In the genomic region with DNA sequence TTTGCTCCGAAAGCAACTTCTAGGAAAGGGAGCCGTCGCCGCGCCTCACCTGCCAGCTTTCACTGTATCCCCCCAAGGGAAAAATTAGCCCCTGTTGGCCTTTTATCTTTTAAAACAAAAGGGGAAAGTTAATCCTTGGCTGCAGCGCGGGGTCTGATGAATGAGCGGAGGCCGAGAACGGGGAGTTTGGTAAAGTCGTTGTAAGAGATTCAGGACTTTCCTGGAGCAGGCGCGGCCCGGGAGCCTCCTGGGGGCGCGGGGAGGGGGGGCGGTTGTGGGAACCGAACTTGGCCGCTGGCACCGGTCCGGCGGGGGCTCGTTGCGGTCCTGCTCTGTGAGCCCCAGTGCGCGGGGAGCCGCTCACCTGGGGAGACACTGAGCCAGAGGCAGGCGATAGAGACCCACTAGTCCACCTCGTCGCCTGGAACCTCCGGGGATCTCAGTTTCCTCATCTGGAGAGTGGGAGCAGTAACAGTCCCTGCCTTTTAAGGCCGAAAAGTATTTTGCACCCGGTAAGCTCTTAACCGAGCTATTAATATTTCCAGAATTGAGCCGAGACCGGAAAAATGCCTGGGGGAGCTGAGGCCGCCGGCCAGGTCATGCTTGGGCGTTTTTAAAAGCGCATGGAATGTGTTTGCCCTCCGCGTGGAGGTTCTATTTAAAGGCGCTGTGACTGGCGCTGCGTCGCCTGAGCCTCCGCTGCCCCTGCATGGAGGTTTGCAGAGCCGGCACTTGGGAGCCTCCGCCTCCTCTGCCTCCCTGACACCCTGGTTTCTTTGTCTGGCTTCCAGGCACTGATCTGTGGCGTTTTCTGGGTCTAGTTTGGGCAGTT, we compare ENCODE assay signal across 10 cellular contexts. TPM values are rescaled to one million over a fixed set of nuclear protein-coding genes. Genes with fewer than 3 reads are reported as not detected.
DNase-seq lines count a peak whose midpoint lies in the region; ATAC-seq and TF ChIP-seq lines count a peak whose summit lies in the region.
"Had no signal": no experiment of that assay in that cellular context is flagged by ENCODE, and none has a peak within 500 bp of the region (broad histone marks: within the 10 kb centered on the region; RNA-seq: fewer than 3 reads in every experiment).

No MANE protein-coding gene starts in this region.

- BruUV-seq in Calu3 (replicated peaks; lab: Mats Ljungman, UMichigan) = no TSS peak

- H3K27ac Mint-ChIP-seq in GM23338 (no peak overlapping the region), Calu3 (ENCODE audit: unreplicated experiment) (no peak overlapping the region)
- no peak overlapping the region for H3K27ac Mint-ChIP-seq in activated T-helper 2 cell treated with anti-CD3 and anti-CD28 coated beads, Interferon-gamma antibody, Interleukin-2, Interleukin-4, amounts not matched to agents 10 μg/mL and 5 μg/mL and 100 μg/mL, durations not matched to agents 14 hours and 24 hours and 36 hours

- no peak for TF ChIP-seq EP300 in sigmoid colon (IDR thresholded peaks at IDR 0.05)

- CTCF ChIA-PET in Calu3 (lab: Charles Lee) = no interaction called here

- H3K27ac ChIP-seq in GM23338 (ENCODE audit: low read depth) (no peak overlapping the region), sigmoid colon (peak overlapping the region; percentile 58 to 78 (median 70))

- H3K27me3 Mint-ChIP-seq in GM23338 (ENCODE audit: insufficient read depth, low read depth, poor library complexity) = peaks cover 46% of the 10 kb centered on the region
- peaks cover 63% of the 10 kb centered on the region for H3K27me3 Mint-ChIP-seq in activated T-helper 2 cell treated with anti-CD3 and anti-CD28 coated beads, Interferon-gamma antibody, Interleukin-2, Interleukin-4, amounts not matched to agents 10 μg/mL and 5 μg/mL and 100 μg/mL, durations not matched to agents 14 hours and 24 hours and 36 hours (ENCODE audit: low read depth)
- H3K27me3 Mint-ChIP-seq in Calu3 (ENCODE audit: unreplicated experiment) = peaks cover 21% of the 10 kb centered on the region

- peak overlapping the region; percentile 96 for H2AFZ ChIP-seq in GM23338

- no peaks in the 10 kb centered on the region for H3K79me2 ChIP-seq in GM23338 (replicated peaks; ENCODE audit: insufficient read depth)

- TF ChIP-seq CTCF in GM23338 (conservative IDR thresholded peaks at IDR 0.05; ENCODE audit: low read depth in 2 of 2) (no peak), sigmoid colon (IDR thresholded peaks at IDR 0.05) (no peak), Calu3 (IDR thresholded peaks at IDR 0.05; ENCODE audit: unreplicated experiment) (no peak)

- H3K4me1 ChIP-seq in GM23338 (ENCODE audit: insufficient read depth) (peaks cover 5% of the 10 kb centered on the region; the same call in 1 of the 2 replicates), sigmoid colon (peaks cover 0 to 27% (median 25%) of the 10 kb centered on the region in 4 donors)

- H3K4me3 ChIP-seq in GM23338 (peak overlapping the region; percentile 83), iPS-11a (ENCODE audit: low read depth, low read length) (peak overlapping the region; percentile 8), sigmoid colon (peak overlapping the region; percentile 34 to 62 (median 57))

- H3K4me2 ChIP-seq in GM23338 = peak overlapping the region; percentile 93

- H3F3A ChIP-seq in GM23338 (replicated peaks; ENCODE audit: low read depth) = peaks cover 9% of the 10 kb centered on the region; the same call in 1 of the 2 replicates

- no peaks in the 10 kb centered on the region for H3K9me2 ChIP-seq in GM23338 (ENCODE audit: insufficient read depth)

- H3K9me3 Mint-ChIP-seq in GM23338 (no peaks in the 10 kb centered on the region; the same call in 2 of the 3 replicates), Calu3 (ENCODE audit: low read depth, unreplicated experiment) (no peaks in the 10 kb centered on the region)
- no peaks in the 10 kb centered on the region for H3K9me3 Mint-ChIP-seq in activated T-helper 2 cell treated with anti-CD3 and anti-CD28 coated beads, Interferon-gamma antibody, Interleukin-2, Interleukin-4, amounts not matched to agents 10 μg/mL and 5 μg/mL and 100 μg/mL, durations not matched to agents 14 hours and 24 hours and 36 hours

- peaks cover 65% of the 10 kb centered on the region for H3K27me3 ChIP-seq in GM23338 (ENCODE audit: insufficient read depth)
- H3K27me3 ChIP-seq in sigmoid colon = peaks cover 15 to 64% (median 34%) of the 10 kb centered on the region in 3 donors

- 0 out of 2 replicates have a peak, but pooled peaks cover 8% of the 10 kb centered on the region for H4K20me1 ChIP-seq in GM23338 (replicated peaks; ENCODE audit: insufficient read depth)

- H3K36me3 Mint-ChIP-seq in GM23338 (ENCODE audit: low read depth) = no peaks in the 10 kb centered on the region
- H3K36me3 Mint-ChIP-seq in activated T-helper 2 cell treated with anti-CD3 and anti-CD28 coated beads, Interferon-gamma antibody, Interleukin-2, Interleukin-4, amounts not matched to agents 10 μg/mL and 5 μg/mL and 100 μg/mL, durations not matched to agents 14 hours and 24 hours and 36 hours (ENCODE audit: low read depth) = no peaks in the 10 kb centered on the region
- peaks cover 9% of the 10 kb centered on the region for H3K36me3 Mint-ChIP-seq in Calu3 (ENCODE audit: insufficient read depth, unreplicated experiment)

- H3K36me3 ChIP-seq in GM23338 (ENCODE audit: insufficient read depth) (no peaks in the 10 kb centered on the region), sigmoid colon (no peaks in the 10 kb centered on the region)

- H3K9me3 ChIP-seq in sigmoid colon = no peaks in the 10 kb centered on the region

- intact Hi-C loops in activated T-helper 2 cell treated with anti-CD3 and anti-CD28 coated beads, Interferon-gamma antibody, Interleukin-2, Interleukin-4, amounts not matched to agents 10 μg/mL and 5 μg/mL and 100 μg/mL, durations not matched to agents 14 hours and 24 hours and 36 hours (cut with micrococcal nuclease) = no loop called here
- intact Hi-C loops in sigmoid colon (cut with DNase I) = no loop called here
- intact Hi-C loops in Calu3 (cut with micrococcal nuclease; ENCODE audit: unreplicated experiment) = no loop called here

- H3K4me3 Mint-ChIP-seq in GM23338 (peak overlapping the region; percentile 67), Calu3 (ENCODE audit: low read depth, unreplicated experiment) (no peak overlapping the region)
- peak overlapping the region; percentile 13 for H3K4me3 Mint-ChIP-seq in activated T-helper 2 cell treated with anti-CD3 and anti-CD28 coated beads, Interferon-gamma antibody, Interleukin-2, Interleukin-4, amounts not matched to agents 10 μg/mL and 5 μg/mL and 100 μg/mL, durations not matched to agents 14 hours and 24 hours and 36 hours (ENCODE audit: low read depth)

- H3K4me1 Mint-ChIP-seq in GM23338 (peaks cover 9% of the 10 kb centered on the region; the same call in 2 of the 3 replicates), Calu3 (ENCODE audit: low read depth, unreplicated experiment) (peaks cover 8% of the 10 kb centered on the region)
- H3K4me1 Mint-ChIP-seq in activated T-helper 2 cell treated with anti-CD3 and anti-CD28 coated beads, Interferon-gamma antibody, Interleukin-2, Interleukin-4, amounts not matched to agents 10 μg/mL and 5 μg/mL and 100 μg/mL, durations not matched to agents 14 hours and 24 hours and 36 hours (ENCODE audit: low read depth) = peaks cover 2% of the 10 kb centered on the region

- TF ChIP-seq POLR2A in sigmoid colon (IDR thresholded peaks at IDR 0.05) = no peak

- ATAC-seq in GM23338 (peak; percentile 17), HG02973 (IDR thresholded peaks at IDR 0.05; ENCODE audit: unreplicated experiment) (no peak), GM18511 (IDR thresholded peaks at IDR 0.05; ENCODE audit: unreplicated experiment) (no peak)

- WGBS in sigmoid colon, 2 donors = 21 to 46% methylated on average over 50 of the region's 50 CpGs

- DNase-seq in GM23338 (ENCODE audit: low spot score) = peak; percentile 62
- DNase-seq in activated T-helper 2 cell treated with anti-CD3 and anti-CD28 coated beads, Interferon-gamma antibody, Interleukin-2, Interleukin-4, amounts not matched to agents 10 μg/mL and 5 μg/mL and 100 μg/mL, durations not matched to agents 14 hours and 24 hours and 36 hours (ENCODE audit: low spot score) = no peak
- no peak for DNase-seq in sigmoid colon
- DNase-seq in NCI-H2196 treated with DMSO at 0.1 percent for 48 hours (lab: John Stamatoyannopoulos, UW; ENCODE audit: unreplicated experiment) = no peak
- no peak for DNase-seq in Calu3
- DNase-seq: activated CD4-positive, alpha-beta T cell treated with anti-CD3 and anti-CD28 coated beads for 4 hours had no signal

TF ChIP-seq in GM23338, 12 proteins besides CTCF, POLR2A, EP300 and RAD21 (continues in another document):
- TF ChIP-seq CREB1 (CRISPR knock-in tag; IDR thresholded peaks at IDR 0.05; ENCODE audit: low read depth) = no peak
- TF ChIP-seq JUNB (IDR thresholded peaks at IDR 0.05; ENCODE audit: unreplicated experiment) = no peak

RNA-seq across cellular contexts. Expression of a gene that starts 1.1 kb away (rescaled TPM):
- total RNA-seq in GM23338 (2014; rRNA removed; shearing (Covaris generic)) = 3.4 and 7.0 TPM in 2 replicates
- polyA plus RNA-seq in GM23338 (2016; fragmentation: Nextera tagmentation; extraction: Ambion mirVana) = 6.2 and 6.4 TPM in 2 replicates
- 0.16 and 0.48 TPM in 2 replicates for total RNA-seq in activated T-helper 2 cell treated with anti-CD3 and anti-CD28 coated beads, Interferon-gamma antibody, Interleukin-2, Interleukin-4, amounts not matched to agents 10 μg/mL and 5 μg/mL and 100 μg/mL, durations not matched to agents 14 hours and 24 hours and 36 hours
- 1 to 10 TPM; 3.5 to 8.7 (median 6.3) TPM for total RNA-seq in sigmoid colon
- polyA plus RNA-seq in sigmoid colon = 1 to 10 TPM in 2 of 3 donors, under 1 TPM in 1; 0.92 to 4.2 (median 3.3) TPM
- 0.27 and 0.47 TPM in 2 replicates for total RNA-seq in Calu3 (2022)
- polyA plus RNA-seq: keratinocyte had no signal

Comparison
In these comparisons a context has a peak if more than half of its experiments do, and no peak if none do; other contexts are left out.
1. H3K4me3 ChIP-seq: peak in every context shown above with its lines; median percentile 83 in GM23338; 57 in sigmoid colon; 8 in iPS-11a.